ENCODE assay signal across 1 cellular context in the genomic region with DNA sequence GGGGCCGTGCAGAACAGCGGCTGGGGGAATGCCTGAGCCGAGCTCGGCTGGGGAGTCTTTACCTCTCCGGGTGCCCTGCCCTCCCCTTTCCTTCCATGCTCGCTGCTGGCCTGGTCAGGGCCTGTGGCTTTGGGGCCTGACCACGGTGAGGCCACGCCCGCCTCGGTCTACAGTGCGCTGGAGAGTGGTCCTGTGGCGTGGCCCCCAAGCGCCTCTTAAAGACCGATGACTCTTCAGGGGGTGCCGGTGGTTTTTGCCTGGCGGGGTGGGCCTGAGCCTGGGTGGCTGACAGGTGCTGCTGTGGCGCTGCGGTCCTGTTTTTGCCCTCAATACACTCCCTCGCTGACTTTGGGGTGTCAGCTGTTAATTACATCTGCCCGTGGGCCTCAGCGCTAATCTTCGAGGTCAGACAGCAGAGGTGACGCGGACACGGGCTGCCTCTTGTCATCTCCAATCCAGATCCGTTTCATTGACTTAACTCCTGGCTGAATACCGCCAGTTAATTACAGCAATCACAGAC.
TF ChIP-seq lines count a peak whose summit lies in the region.

No MANE protein-coding gene starts in this region.

TF ChIP-seq in WTC11, 78 proteins besides CTCF, POLR2A, EP300 and RAD21 (continued from another document):
- TF ChIP-seq, protein P1, sequence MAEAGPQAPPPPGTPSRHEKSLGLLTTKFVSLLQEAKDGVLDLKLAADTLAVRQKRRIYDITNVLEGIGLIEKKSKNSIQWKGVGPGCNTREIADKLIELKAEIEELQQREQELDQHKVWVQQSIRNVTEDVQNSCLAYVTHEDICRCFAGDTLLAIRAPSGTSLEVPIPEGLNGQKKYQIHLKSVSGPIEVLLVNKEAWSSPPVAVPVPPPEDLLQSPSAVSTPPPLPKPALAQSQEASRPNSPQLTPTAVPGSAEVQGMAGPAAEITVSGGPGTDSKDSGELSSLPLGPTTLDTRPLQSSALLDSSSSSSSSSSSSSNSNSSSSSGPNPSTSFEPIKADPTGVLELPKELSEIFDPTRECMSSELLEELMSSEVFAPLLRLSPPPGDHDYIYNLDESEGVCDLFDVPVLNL (CRISPR knock-in tag; IDR thresholded peaks at IDR 0.05; ENCODE audit: borderline replicate concordance, low read depth): no peak
